1 cellular context compared by ENCODE assay signal in the genomic region with DNA sequence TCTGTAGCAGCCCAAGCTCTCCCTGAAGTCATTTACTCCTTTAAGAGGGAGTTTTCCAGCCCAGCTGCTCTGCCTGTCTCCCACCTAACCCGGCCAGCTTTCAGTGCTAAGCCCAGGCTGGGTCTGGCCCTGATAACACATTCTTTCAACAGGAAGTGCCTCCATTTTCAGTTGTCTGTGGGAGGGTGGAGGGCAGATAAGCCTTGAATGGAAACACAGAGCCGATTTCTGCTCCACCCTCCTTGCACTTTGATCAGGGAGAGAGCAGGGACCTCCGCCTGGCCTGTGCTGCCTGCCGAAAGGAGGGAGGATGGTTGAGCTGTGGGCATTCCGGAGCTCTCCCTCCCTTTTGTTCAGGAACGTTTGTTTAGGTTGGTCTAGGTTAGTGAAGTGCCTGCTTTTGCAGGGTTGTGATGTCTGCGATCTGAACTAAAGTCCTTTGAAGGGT.
TF ChIP-seq lines count a peak whose summit lies in the region.

No MANE protein-coding gene starts in this region.

TF ChIP-seq in HepG2, 621 proteins besides CTCF, POLR2A, EP300 and RAD21 (continued from another document and continues in another):
- TF ChIP-seq DNMT3B (CRISPR knock-in tag; conservative IDR thresholded peaks at IDR 0.05) (no peak), ZSCAN31 (CRISPR knock-in tag; IDR thresholded peaks at IDR 0.05; ENCODE audit: low read depth) (0 out of 2 replicates have a peak, but pooled peaks have one; percentile 35), KDM3A (CRISPR knock-in tag; IDR thresholded peaks at IDR 0.05; ENCODE audit: low read depth) (0 out of 2 replicates have a peak, but pooled peaks have one; percentile 48), MTA1 (CRISPR knock-in tag; IDR thresholded peaks at IDR 0.05; ENCODE audit: borderline replicate concordance) (peak; percentile 48; the same call in 1 of the 2 replicates), ZIK1 (CRISPR knock-in tag; IDR thresholded peaks at IDR 0.05; ENCODE audit: borderline replicate concordance, low read depth) (no peak), KLF6 (CRISPR knock-in tag; IDR thresholded peaks at IDR 0.05) (no peak), SNAPC2 (CRISPR knock-in tag; IDR thresholded peaks at IDR 0.05) (no peak), ZNF17 (CRISPR knock-in tag; IDR thresholded peaks at IDR 0.05) (no peak), ERF (CRISPR knock-in tag; IDR thresholded peaks at IDR 0.05) (peak; percentile 22; the same call in 1 of the 2 replicates), ZNF30 (CRISPR knock-in tag; IDR thresholded peaks at IDR 0.05) (no peak), SATB2 (CRISPR knock-in tag; IDR thresholded peaks at IDR 0.05) (no peak), SUZ12 (IDR thresholded peaks at IDR 0.05; ENCODE audit: low read depth, low read length) (no peak), TBX3 (IDR thresholded peaks at IDR 0.05; ENCODE audit: borderline replicate concordance) (no peak), ZNF530 (CRISPR knock-in tag; IDR thresholded peaks at IDR 0.05; ENCODE audit: low read depth) (no peak), ZFP90 (CRISPR knock-in tag; IDR thresholded peaks at IDR 0.05; ENCODE audit: borderline replicate concordance) (no peak; the same call in 1 of the 2 replicates), CBX2 (IDR thresholded peaks at IDR 0.05; ENCODE audit: low read depth, low read length) (no peak), CBX2 (CRISPR knock-in tag; IDR thresholded peaks at IDR 0.05; ENCODE audit: low read depth) (no peak), ZNF367 (CRISPR knock-in tag; IDR thresholded peaks at IDR 0.05; ENCODE audit: borderline replicate concordance) (no peak), ETV5 (CRISPR knock-in tag; IDR thresholded peaks at IDR 0.05; ENCODE audit: borderline replicate concordance) (peak; percentile 71), CBX5 (CRISPR knock-in tag; IDR thresholded peaks at IDR 0.05; ENCODE audit: borderline replicate concordance) (peak; percentile 71), MIER3 (CRISPR knock-in tag; IDR thresholded peaks at IDR 0.05; ENCODE audit: borderline replicate concordance) (peak; percentile 32; the same call in 1 of the 2 replicates), WIZ (CRISPR knock-in tag; IDR thresholded peaks at IDR 0.05) (peak; percentile 82), MEIS2 (CRISPR knock-in tag; IDR thresholded peaks at IDR 0.05) (no peak), TAF1 (CRISPR knock-in tag; IDR thresholded peaks at IDR 0.05) (peak; percentile 52; the same call in 1 of the 2 replicates), SALL1 (CRISPR knock-in tag; IDR thresholded peaks at IDR 0.05) (peak; percentile 82), GZF1 (CRISPR knock-in tag; IDR thresholded peaks at IDR 0.05) (no peak), ELF1 (CRISPR knock-in tag; IDR thresholded peaks at IDR 0.05) (peak; percentile 76), ZNF589 (CRISPR knock-in tag; conservative IDR thresholded peaks at IDR 0.05) (no peak), ZBTB42 (CRISPR knock-in tag; IDR thresholded peaks at IDR 0.05) (no peak), ARID2 (CRISPR knock-in tag; IDR thresholded peaks at IDR 0.05; ENCODE audit: borderline replicate concordance) (no peak), ZNF713 (CRISPR knock-in tag; IDR thresholded peaks at IDR 0.05) (no peak), PLRG1 (conservative IDR thresholded peaks at IDR 0.05) (no peak), PHF21A (CRISPR knock-in tag; IDR thresholded peaks at IDR 0.05) (peak; percentile 65; the same call in 1 of the 2 replicates), ATM (IDR thresholded peaks at IDR 0.05; ENCODE audit: borderline replicate concordance) (no peak)
- TF ChIP-seq, protein P1, sequence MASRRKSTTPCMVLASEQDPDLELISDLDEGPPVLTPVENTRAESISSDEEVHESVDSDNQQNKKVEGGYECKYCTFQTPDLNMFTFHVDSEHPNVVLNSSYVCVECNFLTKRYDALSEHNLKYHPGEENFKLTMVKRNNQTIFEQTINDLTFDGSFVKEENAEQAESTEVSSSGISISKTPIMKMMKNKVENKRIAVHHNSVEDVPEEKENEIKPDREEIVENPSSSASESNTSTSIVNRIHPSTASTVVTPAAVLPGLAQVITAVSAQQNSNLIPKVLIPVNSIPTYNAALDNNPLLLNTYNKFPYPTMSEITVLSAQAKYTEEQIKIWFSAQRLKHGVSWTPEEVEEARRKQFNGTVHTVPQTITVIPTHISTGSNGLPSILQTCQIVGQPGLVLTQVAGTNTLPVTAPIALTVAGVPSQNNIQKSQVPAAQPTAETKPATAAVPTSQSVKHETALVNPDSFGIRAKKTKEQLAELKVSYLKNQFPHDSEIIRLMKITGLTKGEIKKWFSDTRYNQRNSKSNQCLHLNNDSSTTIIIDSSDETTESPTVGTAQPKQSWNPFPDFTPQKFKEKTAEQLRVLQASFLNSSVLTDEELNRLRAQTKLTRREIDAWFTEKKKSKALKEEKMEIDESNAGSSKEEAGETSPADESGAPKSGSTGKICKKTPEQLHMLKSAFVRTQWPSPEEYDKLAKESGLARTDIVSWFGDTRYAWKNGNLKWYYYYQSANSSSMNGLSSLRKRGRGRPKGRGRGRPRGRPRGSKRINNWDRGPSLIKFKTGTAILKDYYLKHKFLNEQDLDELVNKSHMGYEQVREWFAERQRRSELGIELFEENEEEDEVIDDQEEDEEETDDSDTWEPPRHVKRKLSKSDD (CRISPR knock-in tag; IDR thresholded peaks at IDR 0.05; ENCODE audit: low read depth), result peak; percentile 69; the same call in 1 of the 2 replicates
- TF ChIP-seq, protein P2, sequence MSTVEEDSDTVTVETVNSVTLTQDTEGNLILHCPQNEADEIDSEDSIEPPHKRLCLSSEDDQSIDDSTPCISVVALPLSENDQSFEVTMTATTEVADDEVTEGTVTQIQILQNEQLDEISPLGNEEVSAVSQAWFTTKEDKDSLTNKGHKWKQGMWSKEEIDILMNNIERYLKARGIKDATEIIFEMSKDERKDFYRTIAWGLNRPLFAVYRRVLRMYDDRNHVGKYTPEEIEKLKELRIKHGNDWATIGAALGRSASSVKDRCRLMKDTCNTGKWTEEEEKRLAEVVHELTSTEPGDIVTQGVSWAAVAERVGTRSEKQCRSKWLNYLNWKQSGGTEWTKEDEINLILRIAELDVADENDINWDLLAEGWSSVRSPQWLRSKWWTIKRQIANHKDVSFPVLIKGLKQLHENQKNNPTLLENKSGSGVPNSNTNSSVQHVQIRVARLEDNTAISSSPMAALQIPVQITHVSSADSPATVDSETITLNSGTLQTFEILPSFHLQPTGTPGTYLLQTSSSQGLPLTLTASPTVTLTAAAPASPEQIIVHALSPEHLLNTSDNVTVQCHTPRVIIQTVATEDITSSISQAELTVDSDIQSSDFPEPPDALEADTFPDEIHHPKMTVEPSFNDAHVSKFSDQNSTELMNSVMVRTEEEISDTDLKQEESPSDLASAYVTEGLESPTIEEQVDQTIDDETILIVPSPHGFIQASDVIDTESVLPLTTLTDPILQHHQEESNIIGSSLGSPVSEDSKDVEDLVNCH (CRISPR knock-in tag; IDR thresholded peaks at IDR 0.05), result no peak
- TF ChIP-seq, protein P3, sequence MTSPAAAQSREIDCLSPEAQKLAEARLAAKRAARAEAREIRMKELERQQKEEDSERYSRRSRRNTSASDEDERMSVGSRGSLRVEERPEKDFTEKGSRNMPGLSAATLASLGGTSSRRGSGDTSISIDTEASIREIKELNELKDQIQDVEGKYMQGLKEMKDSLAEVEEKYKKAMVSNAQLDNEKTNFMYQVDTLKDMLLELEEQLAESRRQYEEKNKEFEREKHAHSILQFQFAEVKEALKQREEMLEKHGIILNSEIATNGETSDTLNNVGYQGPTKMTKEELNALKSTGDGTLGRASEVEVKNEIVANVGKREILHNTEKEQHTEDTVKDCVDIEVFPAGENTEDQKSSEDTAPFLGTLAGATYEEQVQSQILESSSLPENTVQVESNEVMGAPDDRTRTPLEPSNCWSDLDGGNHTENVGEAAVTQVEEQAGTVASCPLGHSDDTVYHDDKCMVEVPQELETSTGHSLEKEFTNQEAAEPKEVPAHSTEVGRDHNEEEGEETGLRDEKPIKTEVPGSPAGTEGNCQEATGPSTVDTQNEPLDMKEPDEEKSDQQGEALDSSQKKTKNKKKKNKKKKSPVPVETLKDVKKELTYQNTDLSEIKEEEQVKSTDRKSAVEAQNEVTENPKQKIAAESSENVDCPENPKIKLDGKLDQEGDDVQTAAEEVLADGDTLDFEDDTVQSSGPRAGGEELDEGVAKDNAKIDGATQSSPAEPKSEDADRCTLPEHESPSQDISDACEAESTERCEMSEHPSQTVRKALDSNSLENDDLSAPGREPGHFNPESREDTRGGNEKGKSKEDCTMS (CRISPR knock-in tag; conservative IDR thresholded peaks at IDR 0.05), result no peak
- TF ChIP-seq, protein P4, sequence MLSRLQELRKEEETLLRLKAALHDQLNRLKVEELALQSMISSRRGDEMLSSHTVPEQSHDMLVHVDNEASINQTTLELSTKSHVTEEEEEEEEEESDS (CRISPR knock-in tag; IDR thresholded peaks at IDR 0.05; ENCODE audit: borderline replicate concordance), result no peak
- TF ChIP-seq, protein P5, sequence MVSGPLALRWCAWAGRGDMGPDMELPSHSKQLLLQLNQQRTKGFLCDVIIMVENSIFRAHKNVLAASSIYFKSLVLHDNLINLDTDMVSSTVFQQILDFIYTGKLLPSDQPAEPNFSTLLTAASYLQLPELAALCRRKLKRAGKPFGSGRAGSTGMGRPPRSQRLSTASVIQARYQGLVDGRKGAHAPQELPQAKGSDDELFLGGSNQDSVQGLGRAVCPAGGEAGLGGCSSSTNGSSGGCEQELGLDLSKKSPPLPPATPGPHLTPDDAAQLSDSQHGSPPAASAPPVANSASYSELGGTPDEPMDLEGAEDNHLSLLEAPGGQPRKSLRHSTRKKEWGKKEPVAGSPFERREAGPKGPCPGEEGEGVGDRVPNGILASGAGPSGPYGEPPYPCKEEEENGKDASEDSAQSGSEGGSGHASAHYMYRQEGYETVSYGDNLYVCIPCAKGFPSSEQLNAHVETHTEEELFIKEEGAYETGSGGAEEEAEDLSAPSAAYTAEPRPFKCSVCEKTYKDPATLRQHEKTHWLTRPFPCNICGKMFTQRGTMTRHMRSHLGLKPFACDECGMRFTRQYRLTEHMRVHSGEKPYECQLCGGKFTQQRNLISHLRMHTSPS (CRISPR knock-in tag; IDR thresholded peaks at IDR 0.05; ENCODE audit: low read depth), result 0 out of 2 replicates have a peak, but pooled peaks have one; percentile 30
- TF ChIP-seq, protein P6, sequence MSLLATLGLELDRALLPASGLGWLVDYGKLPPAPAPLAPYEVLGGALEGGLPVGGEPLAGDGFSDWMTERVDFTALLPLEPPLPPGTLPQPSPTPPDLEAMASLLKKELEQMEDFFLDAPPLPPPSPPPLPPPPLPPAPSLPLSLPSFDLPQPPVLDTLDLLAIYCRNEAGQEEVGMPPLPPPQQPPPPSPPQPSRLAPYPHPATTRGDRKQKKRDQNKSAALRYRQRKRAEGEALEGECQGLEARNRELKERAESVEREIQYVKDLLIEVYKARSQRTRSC (CRISPR knock-in tag; IDR thresholded peaks at IDR 0.05; ENCODE audit: low read depth), result no peak
- TF ChIP-seq, protein P7, sequence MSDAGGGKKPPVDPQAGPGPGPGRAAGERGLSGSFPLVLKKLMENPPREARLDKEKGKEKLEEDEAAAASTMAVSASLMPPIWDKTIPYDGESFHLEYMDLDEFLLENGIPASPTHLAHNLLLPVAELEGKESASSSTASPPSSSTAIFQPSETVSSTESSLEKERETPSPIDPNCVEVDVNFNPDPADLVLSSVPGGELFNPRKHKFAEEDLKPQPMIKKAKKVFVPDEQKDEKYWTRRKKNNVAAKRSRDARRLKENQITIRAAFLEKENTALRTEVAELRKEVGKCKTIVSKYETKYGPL (CRISPR knock-in tag; IDR thresholded peaks at IDR 0.05), result no peak
- TF ChIP-seq, protein P8, sequence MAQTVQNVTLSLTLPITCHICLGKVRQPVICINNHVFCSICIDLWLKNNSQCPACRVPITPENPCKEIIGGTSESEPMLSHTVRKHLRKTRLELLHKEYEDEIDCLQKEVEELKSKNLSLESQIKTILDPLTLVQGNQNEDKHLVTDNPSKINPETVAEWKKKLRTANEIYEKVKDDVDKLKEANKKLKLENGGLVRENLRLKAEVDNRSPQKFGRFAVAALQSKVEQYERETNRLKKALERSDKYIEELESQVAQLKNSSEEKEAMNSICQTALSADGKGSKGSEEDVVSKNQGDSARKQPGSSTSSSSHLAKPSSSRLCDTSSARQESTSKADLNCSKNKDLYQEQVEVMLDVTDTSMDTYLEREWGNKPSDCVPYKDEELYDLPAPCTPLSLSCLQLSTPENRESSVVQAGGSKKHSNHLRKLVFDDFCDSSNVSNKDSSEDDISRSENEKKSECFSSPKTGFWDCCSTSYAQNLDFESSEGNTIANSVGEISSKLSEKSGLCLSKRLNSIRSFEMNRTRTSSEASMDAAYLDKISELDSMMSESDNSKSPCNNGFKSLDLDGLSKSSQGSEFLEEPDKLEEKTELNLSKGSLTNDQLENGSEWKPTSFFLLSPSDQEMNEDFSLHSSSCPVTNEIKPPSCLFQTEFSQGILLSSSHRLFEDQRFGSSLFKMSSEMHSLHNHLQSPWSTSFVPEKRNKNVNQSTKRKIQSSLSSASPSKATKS (CRISPR knock-in tag; IDR thresholded peaks at IDR 0.05), result no peak
- TF ChIP-seq, protein P9, sequence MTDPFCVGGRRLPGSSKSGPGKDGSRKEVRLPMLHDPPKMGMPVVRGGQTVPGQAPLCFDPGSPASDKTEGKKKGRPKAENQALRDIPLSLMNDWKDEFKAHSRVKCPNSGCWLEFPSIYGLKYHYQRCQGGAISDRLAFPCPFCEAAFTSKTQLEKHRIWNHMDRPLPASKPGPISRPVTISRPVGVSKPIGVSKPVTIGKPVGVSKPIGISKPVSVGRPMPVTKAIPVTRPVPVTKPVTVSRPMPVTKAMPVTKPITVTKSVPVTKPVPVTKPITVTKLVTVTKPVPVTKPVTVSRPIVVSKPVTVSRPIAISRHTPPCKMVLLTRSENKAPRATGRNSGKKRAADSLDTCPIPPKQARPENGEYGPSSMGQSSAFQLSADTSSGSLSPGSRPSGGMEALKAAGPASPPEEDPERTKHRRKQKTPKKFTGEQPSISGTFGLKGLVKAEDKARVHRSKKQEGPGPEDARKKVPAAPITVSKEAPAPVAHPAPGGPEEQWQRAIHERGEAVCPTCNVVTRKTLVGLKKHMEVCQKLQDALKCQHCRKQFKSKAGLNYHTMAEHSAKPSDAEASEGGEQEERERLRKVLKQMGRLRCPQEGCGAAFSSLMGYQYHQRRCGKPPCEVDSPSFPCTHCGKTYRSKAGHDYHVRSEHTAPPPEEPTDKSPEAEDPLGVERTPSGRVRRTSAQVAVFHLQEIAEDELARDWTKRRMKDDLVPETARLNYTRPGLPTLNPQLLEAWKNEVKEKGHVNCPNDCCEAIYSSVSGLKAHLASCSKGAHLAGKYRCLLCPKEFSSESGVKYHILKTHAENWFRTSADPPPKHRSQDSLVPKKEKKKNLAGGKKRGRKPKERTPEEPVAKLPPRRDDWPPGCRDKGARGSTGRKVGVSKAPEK (CRISPR knock-in tag; IDR thresholded peaks at IDR 0.05; ENCODE audit: borderline replicate concordance), result peak; percentile 25; the same call in 1 of the 2 replicates
